Comparison of ENCODE assay signal across 1 cellular context in genomic region chr20:17097603-17098002, GRCh38.
TF ChIP-seq lines count a peak whose summit lies in the region.

No MANE protein-coding gene starts in this region.

TF ChIP-seq in HepG2, 621 proteins besides CTCF, POLR2A, EP300 and RAD21 (continued from another document):
- 0 out of 2 replicates have a peak, but pooled peaks have one; percentile 30 for TF ChIP-seq AHDC1 (CRISPR knock-in tag; IDR thresholded peaks at IDR 0.05; ENCODE audit: borderline replicate concordance)
